1 cellular context compared by ENCODE assay signal in genomic region chr3:149131594-149131993, GRCh38.
TF ChIP-seq lines count a peak whose summit lies in the region.

No MANE protein-coding gene starts in this region.

TF ChIP-seq in HepG2, 621 proteins besides CTCF, POLR2A, EP300 and RAD21:
- TF ChIP-seq ELF3 (CRISPR knock-in tag; IDR thresholded peaks at IDR 0.05) (no peak), SALL1 (CRISPR knock-in tag; IDR thresholded peaks at IDR 0.05) (no peak), ZSCAN12 (CRISPR knock-in tag; IDR thresholded peaks at IDR 0.05) (no peak), ZNF274 (CRISPR knock-in tag; IDR thresholded peaks at IDR 0.05) (no peak), NFIB (CRISPR knock-in tag; IDR thresholded peaks at IDR 0.05; ENCODE audit: borderline replicate concordance) (no peak), ZZZ3 (CRISPR knock-in tag; IDR thresholded peaks at IDR 0.05; ENCODE audit: borderline replicate concordance) (no peak), ZNF441 (CRISPR knock-in tag; IDR thresholded peaks at IDR 0.05; ENCODE audit: borderline replicate concordance) (no peak)
- TF ChIP-seq, protein P1, sequence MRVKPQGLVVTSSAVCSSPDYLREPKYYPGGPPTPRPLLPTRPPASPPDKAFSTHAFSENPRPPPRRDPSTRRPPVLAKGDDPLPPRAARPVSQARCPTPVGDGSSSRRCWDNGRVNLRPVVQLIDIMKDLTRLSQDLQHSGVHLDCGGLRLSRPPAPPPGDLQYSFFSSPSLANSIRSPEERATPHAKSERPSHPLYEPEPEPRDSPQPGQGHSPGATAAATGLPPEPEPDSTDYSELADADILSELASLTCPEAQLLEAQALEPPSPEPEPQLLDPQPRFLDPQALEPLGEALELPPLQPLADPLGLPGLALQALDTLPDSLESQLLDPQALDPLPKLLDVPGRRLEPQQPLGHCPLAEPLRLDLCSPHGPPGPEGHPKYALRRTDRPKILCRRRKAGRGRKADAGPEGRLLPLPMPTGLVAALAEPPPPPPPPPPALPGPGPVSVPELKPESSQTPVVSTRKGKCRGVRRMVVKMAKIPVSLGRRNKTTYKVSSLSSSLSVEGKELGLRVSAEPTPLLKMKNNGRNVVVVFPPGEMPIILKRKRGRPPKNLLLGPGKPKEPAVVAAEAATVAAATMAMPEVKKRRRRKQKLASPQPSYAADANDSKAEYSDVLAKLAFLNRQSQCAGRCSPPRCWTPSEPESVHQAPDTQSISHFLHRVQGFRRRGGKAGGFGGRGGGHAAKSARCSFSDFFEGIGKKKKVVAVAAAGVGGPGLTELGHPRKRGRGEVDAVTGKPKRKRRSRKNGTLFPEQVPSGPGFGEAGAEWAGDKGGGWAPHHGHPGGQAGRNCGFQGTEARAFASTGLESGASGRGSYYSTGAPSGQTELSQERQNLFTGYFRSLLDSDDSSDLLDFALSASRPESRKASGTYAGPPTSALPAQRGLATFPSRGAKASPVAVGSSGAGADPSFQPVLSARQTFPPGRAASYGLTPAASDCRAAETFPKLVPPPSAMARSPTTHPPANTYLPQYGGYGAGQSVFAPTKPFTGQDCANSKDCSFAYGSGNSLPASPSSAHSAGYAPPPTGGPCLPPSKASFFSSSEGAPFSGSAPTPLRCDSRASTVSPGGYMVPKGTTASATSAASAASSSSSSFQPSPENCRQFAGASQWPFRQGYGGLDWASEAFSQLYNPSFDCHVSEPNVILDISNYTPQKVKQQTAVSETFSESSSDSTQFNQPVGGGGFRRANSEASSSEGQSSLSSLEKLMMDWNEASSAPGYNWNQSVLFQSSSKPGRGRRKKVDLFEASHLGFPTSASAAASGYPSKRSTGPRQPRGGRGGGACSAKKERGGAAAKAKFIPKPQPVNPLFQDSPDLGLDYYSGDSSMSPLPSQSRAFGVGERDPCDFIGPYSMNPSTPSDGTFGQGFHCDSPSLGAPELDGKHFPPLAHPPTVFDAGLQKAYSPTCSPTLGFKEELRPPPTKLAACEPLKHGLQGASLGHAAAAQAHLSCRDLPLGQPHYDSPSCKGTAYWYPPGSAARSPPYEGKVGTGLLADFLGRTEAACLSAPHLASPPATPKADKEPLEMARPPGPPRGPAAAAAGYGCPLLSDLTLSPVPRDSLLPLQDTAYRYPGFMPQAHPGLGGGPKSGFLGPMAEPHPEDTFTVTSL (CRISPR knock-in tag; IDR thresholded peaks at IDR 0.05; ENCODE audit: borderline replicate concordance): no peak
